Comparison of ENCODE assay signal across 1 cellular context in genomic region chr9:94603259-94603776, GRCh38.
A peak's percentile ranks its signal among the peaks of the same experiment; 100 is the strongest.
TF ChIP-seq lines count a peak whose summit lies in the region.

No MANE protein-coding gene starts in this region.

TF ChIP-seq in HEK293, 187 proteins besides CTCF, POLR2A, EP300 and RAD21 (continued from another document):
- TF ChIP-seq, protein P1, sequence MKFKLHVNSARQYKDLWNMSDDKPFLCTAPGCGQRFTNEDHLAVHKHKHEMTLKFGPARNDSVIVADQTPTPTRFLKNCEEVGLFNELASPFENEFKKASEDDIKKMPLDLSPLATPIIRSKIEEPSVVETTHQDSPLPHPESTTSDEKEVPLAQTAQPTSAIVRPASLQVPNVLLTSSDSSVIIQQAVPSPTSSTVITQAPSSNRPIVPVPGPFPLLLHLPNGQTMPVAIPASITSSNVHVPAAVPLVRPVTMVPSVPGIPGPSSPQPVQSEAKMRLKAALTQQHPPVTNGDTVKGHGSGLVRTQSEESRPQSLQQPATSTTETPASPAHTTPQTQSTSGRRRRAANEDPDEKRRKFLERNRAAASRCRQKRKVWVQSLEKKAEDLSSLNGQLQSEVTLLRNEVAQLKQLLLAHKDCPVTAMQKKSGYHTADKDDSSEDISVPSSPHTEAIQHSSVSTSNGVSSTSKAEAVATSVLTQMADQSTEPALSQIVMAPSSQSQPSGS (tag by site-specific recombination; IDR thresholded peaks at IDR 0.05; ENCODE audit: low read depth) = 0 out of 2 replicates have a peak, but pooled peaks have one; percentile 22
- TF ChIP-seq ZNF837 (tag by site-specific recombination; IDR thresholded peaks at IDR 0.05) (no peak), KLF17 (tag by site-specific recombination; IDR thresholded peaks at IDR 0.05) (no peak), ZNF211 (tag by site-specific recombination; IDR thresholded peaks at IDR 0.05; ENCODE audit: low read depth) (no peak), ZNF843 (tag by site-specific recombination; IDR thresholded peaks at IDR 0.05) (no peak), ZFP69B (tag by site-specific recombination; IDR thresholded peaks at IDR 0.05) (no peak), ZNF677 (tag by site-specific recombination; IDR thresholded peaks at IDR 0.05) (no peak), ZNF146 (tag by site-specific recombination; IDR thresholded peaks at IDR 0.05) (no peak), ZNF394 (tag by site-specific recombination; IDR thresholded peaks at IDR 0.05; ENCODE audit: borderline replicate concordance) (no peak), ZNF654 (tag by site-specific recombination; IDR thresholded peaks at IDR 0.05; ENCODE audit: low read depth) (peak; percentile 72), ZBTB21 (tag by site-specific recombination; IDR thresholded peaks at IDR 0.05) (peak; percentile 73; the same call in 1 of the 2 replicates), YY2 (tag by site-specific recombination; IDR thresholded peaks at IDR 0.05) (no peak), WT1 (tag by site-specific recombination; IDR thresholded peaks at IDR 0.05) (no peak), SCRT1 (tag by site-specific recombination; IDR thresholded peaks at IDR 0.05; ENCODE audit: borderline replicate concordance) (no peak), ZBTB26 (tag by site-specific recombination; optimal IDR thresholded peaks at IDR 0.05) (no peak), ZBTB49 (tag by site-specific recombination; IDR thresholded peaks at IDR 0.05; ENCODE audit: low read depth) (no peak), ZNF549 (tag by site-specific recombination; IDR thresholded peaks at IDR 0.05) (no peak), ZNF629 (tag by site-specific recombination; IDR thresholded peaks at IDR 0.05) (peak; percentile 81)
- TF ChIP-seq, protein P2, sequence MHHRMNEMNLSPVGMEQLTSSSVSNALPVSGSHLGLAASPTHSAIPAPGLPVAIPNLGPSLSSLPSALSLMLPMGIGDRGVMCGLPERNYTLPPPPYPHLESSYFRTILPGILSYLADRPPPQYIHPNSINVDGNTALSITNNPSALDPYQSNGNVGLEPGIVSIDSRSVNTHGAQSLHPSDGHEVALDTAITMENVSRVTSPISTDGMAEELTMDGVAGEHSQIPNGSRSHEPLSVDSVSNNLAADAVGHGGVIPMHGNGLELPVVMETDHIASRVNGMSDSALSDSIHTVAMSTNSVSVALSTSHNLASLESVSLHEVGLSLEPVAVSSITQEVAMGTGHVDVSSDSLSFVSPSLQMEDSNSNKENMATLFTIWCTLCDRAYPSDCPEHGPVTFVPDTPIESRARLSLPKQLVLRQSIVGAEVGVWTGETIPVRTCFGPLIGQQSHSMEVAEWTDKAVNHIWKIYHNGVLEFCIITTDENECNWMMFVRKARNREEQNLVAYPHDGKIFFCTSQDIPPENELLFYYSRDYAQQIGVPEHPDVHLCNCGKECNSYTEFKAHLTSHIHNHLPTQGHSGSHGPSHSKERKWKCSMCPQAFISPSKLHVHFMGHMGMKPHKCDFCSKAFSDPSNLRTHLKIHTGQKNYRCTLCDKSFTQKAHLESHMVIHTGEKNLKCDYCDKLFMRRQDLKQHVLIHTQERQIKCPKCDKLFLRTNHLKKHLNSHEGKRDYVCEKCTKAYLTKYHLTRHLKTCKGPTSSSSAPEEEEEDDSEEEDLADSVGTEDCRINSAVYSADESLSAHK (tag by site-specific recombination; IDR thresholded peaks at IDR 0.05) = no peak
